ENCODE assay signal across 1 cellular context in the genomic region with DNA sequence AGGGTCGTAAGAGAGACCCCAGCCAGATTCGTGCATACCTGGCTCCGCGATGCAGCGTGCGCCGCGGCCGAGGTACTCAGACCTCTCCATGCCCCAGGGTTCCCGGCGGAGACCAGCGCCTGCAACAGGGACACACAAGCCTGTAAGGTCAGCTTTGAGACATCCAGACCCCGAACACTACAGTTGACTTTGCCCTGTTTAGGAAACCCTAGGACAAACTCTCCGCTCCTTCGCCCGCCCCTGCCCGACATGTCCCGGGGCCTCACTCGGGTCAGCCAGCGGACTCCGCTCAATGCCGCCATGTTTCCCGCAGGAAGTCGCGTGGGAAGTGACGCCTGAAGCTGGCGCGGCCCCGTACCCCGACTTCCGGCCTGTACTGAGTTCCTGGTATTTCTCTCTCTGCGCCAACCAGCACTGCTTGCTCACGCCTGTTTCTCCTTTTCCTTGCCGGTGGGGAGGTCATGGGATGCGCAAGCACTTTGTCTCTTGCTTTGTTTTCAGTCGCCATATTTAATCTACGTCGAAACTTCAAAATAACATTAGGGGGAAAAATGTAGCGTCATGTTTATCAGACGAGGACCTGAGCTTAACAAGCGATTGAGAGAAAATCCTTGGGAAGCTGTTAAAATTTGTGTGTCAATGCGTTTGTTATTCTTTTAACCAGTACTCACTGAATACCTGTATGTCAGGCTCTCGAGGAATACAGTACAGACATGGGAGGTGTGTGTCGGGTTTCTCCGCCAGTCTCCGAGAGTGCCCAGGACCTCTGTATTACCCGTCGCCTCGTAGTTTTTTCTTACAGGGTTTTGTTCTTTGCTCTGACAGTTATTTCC.
TF ChIP-seq lines count a peak whose summit lies in the region.

IDH3B (minus strand) TSS at position 330 of the 833 bp plus-strand sequence; CDS start at position 302, 28 bp downstream.

TF ChIP-seq in H1, 55 proteins besides CTCF, POLR2A, EP300 and RAD21:
- TF ChIP-seq PHF8 (conservative IDR thresholded peaks at IDR 0.05; ENCODE audit: low read depth, low read length) (peak; percentile 91), SRF (IDR thresholded peaks at IDR 0.05; ENCODE audit: low read depth, low read length) (peak; percentile 87), CBX5 (IDR thresholded peaks at IDR 0.05; ENCODE audit: low read depth, low read length) (no peak), TAF7 (optimal IDR thresholded peaks at IDR 0.05; ENCODE audit: borderline replicate concordance, low read depth, low read length) (peak; percentile 84), GABPA (IDR thresholded peaks at IDR 0.05; ENCODE audit: borderline replicate concordance, insufficient read depth, low read length) (peak; percentile 99), JUN (IDR thresholded peaks at IDR 0.05; ENCODE audit: low read depth, low read length) (no peak), KDM4A (IDR thresholded peaks at IDR 0.05; ENCODE audit: low read depth, low read length, severe bottlenecking) (peak; percentile 99), RNF2 (IDR thresholded peaks at IDR 0.05; ENCODE audit: borderline replicate concordance, low read depth, low read length, missing control alignments, poor library complexity, severe bottlenecking) (no peak), TBP (IDR thresholded peaks at IDR 0.05; ENCODE audit: low read depth, low read length) (peak; percentile 93), TAF1 (IDR thresholded peaks at IDR 0.05; ENCODE audit: low read depth, low read length) (peak; percentile 97), RBBP5 (IDR thresholded peaks at IDR 0.05; ENCODE audit: borderline replicate concordance, low read depth, low read length) (peak; percentile 87), HDAC2 (IDR thresholded peaks at IDR 0.05; ENCODE audit: borderline replicate concordance in 1 of 2, low read depth in 2 of 2, low read length in 2 of 2) (peak in 1 of 2 experiments; percentile 99; a peak in 2 of 4 replicates), SIN3A (conservative IDR thresholded peaks at IDR 0.05 in 1 of 2, IDR thresholded peaks at IDR 0.05 in 1 of 2; ENCODE audit: low read depth in 1 of 2, low read length in 2 of 2) (no peak; a peak in 1 of 4 replicates), POLR2AphosphoS5 (IDR thresholded peaks at IDR 0.05; ENCODE audit: low read depth, low read length) (peak; percentile 96), HDAC6 (IDR thresholded peaks at IDR 0.05; ENCODE audit: low read depth, low read length) (no peak), EGR1 (IDR thresholded peaks at IDR 0.05; ENCODE audit: borderline replicate concordance, low read depth, low read length) (peak; percentile 86), KDM5A (IDR thresholded peaks at IDR 0.05; ENCODE audit: low read length) (peak; percentile 100), YY1 (IDR thresholded peaks at IDR 0.05; ENCODE audit: low read depth, low read length) (peak; percentile 99), SAP30 (IDR thresholded peaks at IDR 0.05; ENCODE audit: insufficient read depth, insufficient replicate concordance, low read length) (peak; percentile 43), TEAD4 (IDR thresholded peaks at IDR 0.05; ENCODE audit: low read depth, low read length) (peak; percentile 84), NRF1 (IDR thresholded peaks at IDR 0.05; ENCODE audit: low read depth, low read length) (no peak), TCF12 (IDR thresholded peaks at IDR 0.05; ENCODE audit: low read depth, low read length) (0 out of 2 replicates have a peak, but pooled peaks have one; percentile 24), CEBPB (IDR thresholded peaks at IDR 0.05; ENCODE audit: low read depth, low read length) (no peak), ASH2L (IDR thresholded peaks at IDR 0.05; ENCODE audit: low read length) (peak; percentile 83), SP1 (IDR thresholded peaks at IDR 0.05; ENCODE audit: low read depth, low read length) (0 out of 2 replicates have a peak, but pooled peaks have one; percentile 41), CREB1 (IDR thresholded peaks at IDR 0.05) (peak; percentile 99), RXRA (IDR thresholded peaks at IDR 0.05; ENCODE audit: insufficient read depth, low read depth, low read length) (no peak)
- TF ChIP-seq, protein P1, sequence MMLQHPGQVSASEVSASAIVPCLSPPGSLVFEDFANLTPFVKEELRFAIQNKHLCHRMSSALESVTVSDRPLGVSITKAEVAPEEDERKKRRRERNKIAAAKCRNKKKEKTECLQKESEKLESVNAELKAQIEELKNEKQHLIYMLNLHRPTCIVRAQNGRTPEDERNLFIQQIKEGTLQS (IDR thresholded peaks at IDR 0.05; ENCODE audit: insufficient read depth, low read depth, low read length), result peak; percentile 85
- TF ChIP-seq, protein P2, sequence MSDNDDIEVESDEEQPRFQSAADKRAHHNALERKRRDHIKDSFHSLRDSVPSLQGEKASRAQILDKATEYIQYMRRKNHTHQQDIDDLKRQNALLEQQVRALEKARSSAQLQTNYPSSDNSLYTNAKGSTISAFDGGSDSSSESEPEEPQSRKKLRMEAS (IDR thresholded peaks at IDR 0.05), result peak; percentile 60; the same call in 1 of the 2 replicates
- TF ChIP-seq, protein P3, sequence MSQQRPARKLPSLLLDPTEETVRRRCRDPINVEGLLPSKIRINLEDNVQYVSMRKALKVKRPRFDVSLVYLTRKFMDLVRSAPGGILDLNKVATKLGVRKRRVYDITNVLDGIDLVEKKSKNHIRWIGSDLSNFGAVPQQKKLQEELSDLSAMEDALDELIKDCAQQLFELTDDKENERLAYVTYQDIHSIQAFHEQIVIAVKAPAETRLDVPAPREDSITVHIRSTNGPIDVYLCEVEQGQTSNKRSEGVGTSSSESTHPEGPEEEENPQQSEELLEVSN (IDR thresholded peaks at IDR 0.05), result peak; percentile 41
